In the genomic region with DNA sequence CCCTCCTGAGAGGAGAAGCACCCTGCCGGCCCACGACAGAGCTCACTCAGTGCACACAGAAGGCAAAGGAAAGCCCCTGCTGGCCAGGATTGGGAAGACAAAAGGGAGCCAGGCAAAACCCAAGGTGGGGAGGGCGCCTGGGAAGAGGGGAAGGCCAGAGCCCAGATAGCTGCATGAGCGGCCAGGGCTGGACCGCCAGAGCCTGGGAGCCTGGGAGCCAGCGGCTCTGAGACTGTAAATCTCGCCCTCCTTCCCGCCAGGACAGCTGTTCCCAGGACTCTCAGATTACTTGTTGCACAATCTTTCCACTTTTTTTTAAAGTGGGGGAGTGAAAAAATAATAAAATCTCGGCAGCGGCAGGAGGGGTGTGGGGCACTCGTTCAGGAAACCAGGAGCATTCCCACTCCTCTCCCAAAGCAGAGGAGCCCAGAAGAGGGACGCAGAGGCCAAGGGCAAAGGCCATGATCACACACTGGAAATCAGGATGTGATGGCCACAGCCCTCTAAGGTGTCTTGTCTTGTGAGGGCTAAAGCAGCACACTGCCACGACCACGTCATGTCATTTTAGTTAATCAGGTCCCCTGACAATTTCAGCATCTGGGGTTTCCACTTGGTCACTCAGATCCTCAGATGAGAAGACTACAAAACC, we compare ENCODE assay signal across 9 cellular contexts. TPM values are rescaled to one million over a fixed set of nuclear protein-coding genes. Genes with fewer than 3 reads are reported as not detected.
A peak's percentile ranks its signal among the peaks of the same experiment; 100 is the strongest.
DNase-seq lines count a peak whose midpoint lies in the region; ATAC-seq, FAIRE-seq and TF ChIP-seq lines count a peak whose summit lies in the region.
"Had no signal": no experiment of that assay in that cellular context is flagged by ENCODE, and none has a peak within 500 bp of the region (broad histone marks: within the 10 kb centered on the region; RNA-seq: fewer than 3 reads in every experiment).

No MANE protein-coding gene starts in this region.

- H3K27me3 ChIP-seq in bronchial epithelial cell (ENCODE audit: control insufficient read depth, insufficient read depth, low read length) (no peaks in the 10 kb centered on the region), tibial artery (no peaks in the 10 kb centered on the region)

- H3K27ac ChIP-seq in tibial artery: peak overlapping the region; percentile 98
- H3K27ac ChIP-seq: C4-2B had no signal

- H3K36me3 Mint-ChIP-seq in activated naive CD8-positive, alpha-beta T cell treated with anti-CD3 and anti-CD28 coated beads, Interleukin-2, amount 50 U/mL, for 24 hours (ENCODE audit: low read depth): peaks cover 36% of the 10 kb centered on the region

- intact Hi-C loops in tibial artery (cut with DNase I; ENCODE audit: low total_unique reads): loop anchor here (2.0 to 5.0 kb wide), 3 partner anchors 55 to 145 kb away; partner anchors contain the start of gene SYDE1

- H3K4me3 ChIP-seq in bronchial epithelial cell (ENCODE audit: low read depth, low read length) (no peak overlapping the region), tibial artery (peak overlapping the region; percentile 33 to 46)

- no peak overlapping the region for H3K4me3 Mint-ChIP-seq in activated naive CD8-positive, alpha-beta T cell treated with anti-CD3 and anti-CD28 coated beads, Interleukin-2, amount 50 U/mL, for 24 hours

- TF ChIP-seq CTCF in bronchial epithelial cell (IDR thresholded peaks at IDR 0.05; ENCODE audit: insufficient read depth, low read length, severe bottlenecking) (peak; percentile 49), tibial artery (IDR thresholded peaks at IDR 0.05) (peak; percentile 57 to 85)

- H3K4me1 Mint-ChIP-seq in activated naive CD8-positive, alpha-beta T cell treated with anti-CD3 and anti-CD28 coated beads, Interleukin-2, amount 50 U/mL, for 24 hours: no peaks in the 10 kb centered on the region

- H3K36me3 ChIP-seq in bronchial epithelial cell (ENCODE audit: control insufficient read depth, insufficient read depth, low read length): peaks cover 45% of the 10 kb centered on the region
- peaks cover 38 to 65% (median 47%) of the 10 kb centered on the region in 3 donors for H3K36me3 ChIP-seq in tibial artery

- H3K27me3 Mint-ChIP-seq in activated naive CD8-positive, alpha-beta T cell treated with anti-CD3 and anti-CD28 coated beads, Interleukin-2, amount 50 U/mL, for 24 hours: no peaks in the 10 kb centered on the region

- H3K9me3 ChIP-seq in tibial artery: no peaks in the 10 kb centered on the region

- H3K4me1 ChIP-seq in tibial artery: peaks cover 15 to 76% (median 74%) of the 10 kb centered on the region in 4 donors

- DNase-seq in NCI-H524 (lab: John Stamatoyannopoulos, UW): peak; percentile 34 to 56
- no peak for DNase-seq in NCI-H524 treated with DMSO at 0.1 percent for 48 hours (lab: John Stamatoyannopoulos, UW)
- peak; percentile 53 for DNase-seq in bronchial epithelial cell (ENCODE audit: low read depth)
- no peak for DNase-seq in left lobe of liver (ENCODE audit: low spot score)
- peak; percentile 90 to 97 for DNase-seq in tibial artery
- no peak for DNase-seq in activated naive CD8-positive, alpha-beta T cell treated with anti-CD3 and anti-CD28 coated beads, Interleukin-2, amount 50 U/mL, for 24 hours

- peak; percentile 8 for ATAC-seq in left lobe of liver
- ATAC-seq in GM21825 (IDR thresholded peaks at IDR 0.05; ENCODE audit: unreplicated experiment): no peak
- ATAC-seq in GM19328 (IDR thresholded peaks at IDR 0.05; ENCODE audit: unreplicated experiment): no peak
- ATAC-seq in activated naive CD8-positive, alpha-beta T cell treated with anti-CD3 and anti-CD28 coated beads, Interleukin-2, amount 50 U/mL, for 24 hours: no peak

- no peak for FAIRE-seq in bronchial epithelial cell (lab: Jason Lieb, UNC)

- no peak overlapping the region for H3K27ac Mint-ChIP-seq in activated naive CD8-positive, alpha-beta T cell treated with anti-CD3 and anti-CD28 coated beads, Interleukin-2, amount 50 U/mL, for 24 hours

- H3K9me3 Mint-ChIP-seq in activated naive CD8-positive, alpha-beta T cell treated with anti-CD3 and anti-CD28 coated beads, Interleukin-2, amount 50 U/mL, for 24 hours: no peaks in the 10 kb centered on the region

RNA-seq across cellular contexts. Expression of gene EPHX3, which starts 19.6 kb away (rescaled TPM):
- total RNA-seq in bronchial epithelial cell (0.53 and 1.2 TPM in 2 replicates), left lobe of liver (0.15 TPM)

RNA-seq across cellular contexts. Expression of gene NOTCH3, which starts 51.1 kb away (rescaled TPM):
- total RNA-seq in bronchial epithelial cell (53.2 and 140 TPM in 2 replicates), left lobe of liver (4.6 TPM)

Comparison
In these comparisons a context has a peak if more than half of its experiments do, and no peak if none do; other contexts are left out.
1. DNase-seq: peak in NCI-H524 (2 of 2), bronchial epithelial cell (single experiment) and tibial artery (2 of 2); none in NCI-H524 treated with DMSO at 0.1 percent for 48 hours (single experiment), left lobe of liver (single experiment) and activated naive CD8-positive, alpha-beta T cell treated with anti-CD3 and anti-CD28 coated beads, Interleukin-2, amount 50 U/mL, for 24 hours (single experiment).